19 cellular contexts compared by ENCODE assay signal in genomic region chr10:87558333-87558732, GRCh38. TPM values are rescaled to one million over a fixed set of nuclear protein-coding genes. Genes with fewer than 3 reads are reported as not detected.
DNase-seq lines count a peak whose midpoint lies in the region; ATAC-seq and TF ChIP-seq lines count a peak whose summit lies in the region.
"Had no signal": no experiment of that assay in that cellular context is flagged by ENCODE, and none has a peak within 500 bp of the region (broad histone marks: within the 10 kb centered on the region; RNA-seq: fewer than 3 reads in every experiment).

No MANE protein-coding gene starts in this region.

- H3K4me3 ChIP-seq in GM23338 (no peak overlapping the region), Karpas-422 (ENCODE audit: low read length) (no peak overlapping the region), endodermal cell (ENCODE audit: low read length) (no peak overlapping the region)
- H3K4me3 ChIP-seq: BLaER1, GM23248 had no signal

- DNase-seq in GM23338 (ENCODE audit: low spot score) = no peak
- DNase-seq in Karpas-422 = no peak
- peak; percentile 28 for DNase-seq in NCI-H526 treated with DMSO at 0.1 percent for 48 hours (lab: John Stamatoyannopoulos, UW)
- DNase-seq in endodermal cell = no peak
- DNase-seq in NCI-H2029 treated with DMSO at 0.1 percent for 48 hours (lab: John Stamatoyannopoulos, UW) = no peak
- no peak for DNase-seq in stimulated activated naive CD4-positive, alpha-beta T cell treated with Interleukin-2 at 50 U/mL for 16 hours (lab: John Stamatoyannopoulos, UW)
- DNase-seq: 8988T; CD4-positive, alpha-beta memory T cell; DMS153; DMS79; GDM1; GM23248; H7; HFFc6 had no signal

- no peaks in the 10 kb centered on the region for H3K27me3 ChIP-seq in GM23338 (ENCODE audit: insufficient read depth)
- no peaks in the 10 kb centered on the region for H3K27me3 ChIP-seq in Karpas-422 (ENCODE audit: low read length)
- H3K27me3 ChIP-seq in endodermal cell (ENCODE audit: control insufficient read depth, insufficient read depth, low read length, poor library complexity, severe bottlenecking) = no peaks in the 10 kb centered on the region
- H3K27me3 ChIP-seq: BLaER1 had no signal

- H3K4me3 Mint-ChIP-seq in GM23338 (no peak overlapping the region), endodermal cell (no peak overlapping the region)
- H3K4me3 Mint-ChIP-seq: CD14-positive monocyte; CD4-positive, alpha-beta memory T cell; HFFc6 had no signal

- no peak for TF ChIP-seq CTCF in GM23338 (conservative IDR thresholded peaks at IDR 0.05; ENCODE audit: low read depth in 2 of 2)
- TF ChIP-seq CTCF in endodermal cell (conservative IDR thresholded peaks at IDR 0.05) = no peak

- H3K79me2 ChIP-seq in GM23338 (replicated peaks; ENCODE audit: insufficient read depth) = no peaks in the 10 kb centered on the region
- H3K79me2 ChIP-seq in Karpas-422 (ENCODE audit: low read length) = no peaks in the 10 kb centered on the region

- H3K4me2 ChIP-seq in GM23338 = no peak overlapping the region
- peak overlapping the region; percentile 35 for H3K4me2 ChIP-seq in Karpas-422 (ENCODE audit: low read depth, low read length, poor library complexity, severe bottlenecking)
- H3K4me2 ChIP-seq: BLaER1 had no signal

- H3K9me3 Mint-ChIP-seq in GM23338 (peaks cover 20% of the 10 kb centered on the region), endodermal cell (peaks cover 14% of the 10 kb centered on the region)

- peaks cover 19% of the 10 kb centered on the region for H3K4me1 ChIP-seq in GM23338 (ENCODE audit: insufficient read depth)
- H3K4me1 ChIP-seq in Karpas-422 (ENCODE audit: low read length) = peaks cover 15% of the 10 kb centered on the region
- H3K4me1 ChIP-seq in endodermal cell (ENCODE audit: control insufficient read depth, insufficient read depth, low read length) = peaks cover 3% of the 10 kb centered on the region
- H3K4me1 ChIP-seq: BLaER1 had no signal

- no peak for ATAC-seq in GM23338
- no peak for ATAC-seq in GM21526 (IDR thresholded peaks at IDR 0.05; ENCODE audit: low FRiP score, unreplicated experiment)
- ATAC-seq in HG03280 (IDR thresholded peaks at IDR 0.05; ENCODE audit: unreplicated experiment) = no peak
- ATAC-seq: HCT116 had no signal

- H3K27ac Mint-ChIP-seq in GM23338 (peak overlapping the region; percentile 91; the same call in 1 of the 2 replicates), endodermal cell (peak overlapping the region; percentile 20)
- H3K27ac Mint-ChIP-seq: CD14-positive monocyte; CD4-positive, alpha-beta memory T cell; HFFc6 had no signal

- H3K4me1 Mint-ChIP-seq in GM23338 = peaks cover 17% of the 10 kb centered on the region
- peaks cover 15% of the 10 kb centered on the region for H3K4me1 Mint-ChIP-seq in endodermal cell
- H3K4me1 Mint-ChIP-seq: CD14-positive monocyte had no signal

- H3K9me3 ChIP-seq in Karpas-422 (ENCODE audit: low read length) (no peaks in the 10 kb centered on the region), endodermal cell (ENCODE audit: control insufficient read depth, low read length) (peaks cover 13% of the 10 kb centered on the region)

- H3K36me3 Mint-ChIP-seq in GM23338 (ENCODE audit: low read depth) (peaks cover 18% of the 10 kb centered on the region), endodermal cell (ENCODE audit: low read depth) (peaks cover 10% of the 10 kb centered on the region)

- H3K27ac ChIP-seq in GM23338 (ENCODE audit: low read depth) (peak overlapping the region; percentile 60), Karpas-422 (ENCODE audit: low read length) (no peak overlapping the region), endodermal cell (ENCODE audit: low read depth, low read length) (no peak overlapping the region)
- H3K27ac ChIP-seq: BLaER1, GM23248 had no signal

- H3K9me2 ChIP-seq in GM23338 (ENCODE audit: insufficient read depth) = 0 out of 2 replicates have a peak, but pooled peaks cover 3% of the 10 kb centered on the region
- no peaks in the 10 kb centered on the region for H3K9me2 ChIP-seq in Karpas-422 (replicated peaks; ENCODE audit: insufficient read depth, low read length)

- H3K36me3 ChIP-seq in GM23338 (ENCODE audit: insufficient read depth) (peaks cover 4% of the 10 kb centered on the region; the same call in 1 of the 2 replicates), Karpas-422 (ENCODE audit: insufficient read depth, low read length) (no peaks in the 10 kb centered on the region), endodermal cell (ENCODE audit: control insufficient read depth, insufficient read depth, low read length) (peaks cover 2% of the 10 kb centered on the region)
- H3K36me3 ChIP-seq: BLaER1 had no signal

- no CpG with 5 or more reads among the region's 1 CpG for WGBS in endodermal cell (ENCODE audit: insufficient coverage in 1 of 2, insufficient read length in 1 of 2), 2 experiments

- no peaks in the 10 kb centered on the region for H4K20me1 ChIP-seq in GM23338 (replicated peaks; ENCODE audit: insufficient read depth)
- no peaks in the 10 kb centered on the region for H4K20me1 ChIP-seq in Karpas-422 (ENCODE audit: insufficient read depth, low read depth, low read length)
- H4K20me1 ChIP-seq: BLaER1 had no signal

- H3K27me3 Mint-ChIP-seq in GM23338 (ENCODE audit: insufficient read depth, low read depth, poor library complexity) = no peaks in the 10 kb centered on the region
- H3K27me3 Mint-ChIP-seq in endodermal cell (ENCODE audit: insufficient read depth) = no peaks in the 10 kb centered on the region

- H2AFZ ChIP-seq in GM23338 (no peak overlapping the region), Karpas-422 (ENCODE audit: low read length) (no peak overlapping the region)
- H2AFZ ChIP-seq: GM23248 had no signal

- H3K9ac ChIP-seq in Karpas-422 (ENCODE audit: low read length) (no peak overlapping the region), endodermal cell (ENCODE audit: extremely low read depth, low read length, poor library complexity, severe bottlenecking) (no peak overlapping the region)
- H3K9ac ChIP-seq: BLaER1, GM23248 had no signal

- H3F3A ChIP-seq in GM23338 (replicated peaks; ENCODE audit: low read depth) = no peaks in the 10 kb centered on the region

TF ChIP-seq in GM23338, 12 proteins besides CTCF, POLR2A, EP300 and RAD21:
- TF ChIP-seq CREB1 (CRISPR knock-in tag; IDR thresholded peaks at IDR 0.05; ENCODE audit: low read depth) = no peak
- TF ChIP-seq ZNF114 (CRISPR knock-in tag; IDR thresholded peaks at IDR 0.05) = no peak
- no peak for TF ChIP-seq POLR2AphosphoS5 (IDR thresholded peaks at IDR 0.05; ENCODE audit: low read depth)

RNA-seq across cellular contexts. Expression of gene MINPP1, which starts 53.6 kb away (rescaled TPM):
- total RNA-seq in GM23338 (2014; rRNA removed; shearing (Covaris generic)) = 39.3 and 43.0 TPM in 2 replicates
- polyA plus RNA-seq in GM23338 (2016; fragmentation: Nextera tagmentation; extraction: Ambion mirVana) = 27.0 TPM in 2 replicates
- 12.2 and 13.3 TPM in 2 replicates for total RNA-seq in Karpas-422 (2014; rRNA removed; shearing (Covaris generic); ENCODE audit: low replicate concordance)
- 10 to 100 TPM; 32.4 to 40.4 TPM for total RNA-seq in endodermal cell
- 30.3 TPM for polyA plus RNA-seq in endodermal cell (2013, experiment 1 of 2)
- polyA plus RNA-seq in endodermal cell (2013, experiment 2 of 2) = 32.9 TPM
